8 cellular contexts compared by ENCODE assay signal in the genomic region with DNA sequence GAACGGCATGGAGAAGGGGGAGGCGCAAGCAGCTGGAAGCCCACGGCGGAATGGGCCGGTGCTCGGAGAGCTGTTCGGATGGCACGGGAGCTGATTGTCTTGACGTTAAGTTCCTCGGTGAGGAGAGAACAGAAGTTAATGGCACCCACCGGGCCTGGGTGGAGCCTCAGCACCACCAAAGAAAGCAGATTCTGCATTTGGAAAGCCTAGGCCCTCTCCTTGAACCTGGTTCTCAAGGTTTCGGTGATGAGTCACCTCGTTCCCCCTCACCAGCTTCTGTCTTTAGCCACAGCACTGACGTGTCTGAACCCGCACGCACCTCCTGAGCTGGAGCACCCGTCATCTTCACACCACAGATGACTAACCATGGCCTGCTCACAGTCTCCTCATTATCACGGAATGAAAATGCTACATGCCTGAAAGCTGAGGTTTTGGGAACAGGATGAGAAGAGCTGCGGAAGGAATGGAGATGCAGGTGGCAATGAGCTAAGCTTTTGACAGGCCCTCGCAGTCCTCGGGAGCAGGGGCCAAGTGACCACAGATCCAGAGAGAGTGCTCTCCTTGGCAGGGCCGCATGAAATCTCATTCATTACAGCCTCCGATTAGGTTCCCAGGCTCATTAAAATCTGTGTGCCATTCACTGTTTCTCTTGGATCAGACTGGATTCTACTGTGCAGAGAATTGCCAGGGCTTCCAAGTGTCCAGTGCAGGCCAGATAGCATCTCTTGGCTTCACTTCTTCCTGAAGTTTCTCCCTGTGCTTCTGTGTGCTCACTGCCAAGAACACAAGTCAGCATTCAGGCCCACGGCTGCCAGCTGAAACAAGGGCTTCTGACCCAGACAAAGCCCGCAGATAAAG.
DNase-seq lines count a peak whose midpoint lies in the region; ATAC-seq lines count a peak whose summit lies in the region.

No MANE protein-coding gene starts in this region.

- peak; percentile 80 for DNase-seq in activated effector memory CD4-positive, alpha-beta T cell treated with anti-CD3 and anti-CD28 coated beads, Interleukin-2, amount 50 U/mL, for 16 hours
- DNase-seq in iris pigment epithelial cell (ENCODE audit: low read depth) (peak; percentile 100), middle frontal gyrus (ENCODE audit: extremely low spot score, low spot score) (no peak), GDM1 (lab: John Stamatoyannopoulos, UW) (no peak), HuH-7.5 (ENCODE audit: low spot score) (no peak)
- DNase-seq in stimulated activated CD8-positive, alpha-beta memory T cell treated with anti-CD3 and anti-CD28 coated beads, Interleukin-4, amount 100 ng/mL, for 24 hours (ENCODE audit: low read depth): peak; percentile 29

- ATAC-seq in GM18907 (IDR thresholded peaks at IDR 0.05; ENCODE audit: unreplicated experiment) (peak; percentile 46), HG03520 (IDR thresholded peaks at IDR 0.05; ENCODE audit: unreplicated experiment) (peak; percentile 97)

Comparison
In these comparisons a context has a peak if more than half of its experiments do, and no peak if none do; other contexts are left out.
1. DNase-seq: peak in activated effector memory CD4-positive, alpha-beta T cell treated with anti-CD3 and anti-CD28 coated beads, Interleukin-2, amount 50 U/mL, for 16 hours (single experiment), iris pigment epithelial cell (single experiment) and stimulated activated CD8-positive, alpha-beta memory T cell treated with anti-CD3 and anti-CD28 coated beads, Interleukin-4, amount 100 ng/mL, for 24 hours (single experiment); none in middle frontal gyrus (single experiment), GDM1 (single experiment) and HuH-7.5 (single experiment).